In the genomic region with DNA sequence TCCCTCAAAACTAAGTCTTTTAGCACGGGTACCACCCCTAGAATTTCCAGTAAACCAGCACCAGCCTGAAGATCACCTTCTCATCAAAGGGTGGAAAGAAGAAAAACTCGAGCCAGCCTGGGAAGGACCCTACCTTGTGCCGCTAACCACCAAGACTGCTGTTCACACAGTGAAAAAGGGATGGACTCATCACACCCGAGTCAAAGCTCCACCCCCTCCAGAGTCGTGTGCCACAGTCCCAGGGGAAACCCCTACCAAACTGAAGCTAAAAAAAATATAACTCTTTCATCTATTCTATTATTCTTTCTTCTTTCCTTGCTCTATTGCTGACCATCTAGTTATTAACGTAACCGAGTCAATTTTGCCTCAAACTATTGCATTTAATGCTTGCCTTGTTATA, we compare ENCODE assay signal across 14 cellular contexts. TPM values are rescaled to one million over a fixed set of nuclear protein-coding genes. Genes with fewer than 3 reads are reported as not detected.
"Had no signal": no experiment of that assay in that cellular context is flagged by ENCODE, and none has a peak within 500 bp of the region (broad histone marks: within the 10 kb centered on the region; RNA-seq: fewer than 3 reads in every experiment).

No MANE protein-coding gene starts in this region.

RNA-seq across cellular contexts. Expression of a gene that starts 13.2 kb away (rescaled TPM):
- total RNA-seq: natural killer cell treated with Interleukin-12 subunit alpha and Interleukin-12 subunit beta and Interleukin-15 and Interleukin-18, amount 100 ng/mL, for 72 hours; pulmonary artery endothelial cell had no signal
- polyA plus RNA-seq: immature natural killer cell; naive thymus-derived CD4-positive, alpha-beta T cell had no signal

RNA-seq across cellular contexts. Expression of a gene that starts 56.6 kb away (rescaled TPM):
- total RNA-seq: lung; mucosa of descending colon; myocyte; naive thymus-derived CD4-positive, alpha-beta T cell; natural killer cell treated with Interleukin-12 subunit alpha and Interleukin-12 subunit beta and Interleukin-15 and Interleukin-18, amount 100 ng/mL, for 72 hours; progenitor cell of endocrine pancreas; pulmonary artery endothelial cell; renal cortical epithelial cell; right lobe of liver; smooth muscle cell; thyroid gland; transverse colon had no signal
- polyA plus RNA-seq: immature natural killer cell; naive thymus-derived CD4-positive, alpha-beta T cell; neural cell had no signal
